Comparison of ENCODE assay signal across 9 cellular contexts in genomic region chr7:1158203-1159126, GRCh38. TPM values are rescaled to one million over a fixed set of nuclear protein-coding genes. Genes with fewer than 3 reads are reported as not detected.
DNase-seq lines count a peak whose midpoint lies in the region; ATAC-seq and TF ChIP-seq lines count a peak whose summit lies in the region.
"Had no signal": no experiment of that assay in that cellular context is flagged by ENCODE, and none has a peak within 500 bp of the region (broad histone marks: within the 10 kb centered on the region; RNA-seq: fewer than 3 reads in every experiment).

No MANE protein-coding gene starts in this region.

- POLR2A ChIA-PET in AG04449 (lab: Yijun Ruan, JAX): interaction anchor here (0.8 kb wide), 1 partner anchor 18 kb away, joined by 3 read pairs; no protein-coding TSS in a partner anchor

- H3K36me3 ChIP-seq in Karpas-422 (ENCODE audit: insufficient read depth, low read length) (peaks cover 6% of the 10 kb centered on the region; the same call in 1 of the 2 replicates), muscle layer of duodenum (ENCODE audit: control insufficient read depth in 1 of 2, insufficient read depth in 2 of 2, low read length in 2 of 2) (peaks cover 20 to 52% of the 10 kb centered on the region in 2 donors)

- H3K4me3 ChIP-seq in AG04449 (ENCODE audit: low read depth, low read length): peak overlapping the region; percentile 72
- H3K4me3 ChIP-seq in Karpas-422 (ENCODE audit: low read length): peak overlapping the region; percentile 96
- peak overlapping the region; percentile 84 to 92 for H3K4me3 ChIP-seq in muscle layer of duodenum (ENCODE audit: low read depth in 1 of 2, low read length in 2 of 2)

- H3K36me3 Mint-ChIP-seq in central memory CD8-positive, alpha-beta T cell (ENCODE audit: insufficient read depth): peaks cover 38% of the 10 kb centered on the region

- no peaks in the 10 kb centered on the region for H3K9me2 ChIP-seq in Karpas-422 (replicated peaks; ENCODE audit: insufficient read depth, low read length)

- TF ChIP-seq CTCF in AG04449 (IDR thresholded peaks at IDR 0.05; ENCODE audit: insufficient read depth, low read length, missing control alignments): no peak

- CTCF ChIA-PET in AG04449 (lab: Yijun Ruan, JAX): interaction anchor here (0.8 to 3.3 kb wide), 8 partner anchors 13 to 165 kb away, joined by 3 to 21 read pairs (median 6); partner anchors contain the start of gene GPER1

- peaks cover 44% of the 10 kb centered on the region for H3K79me2 ChIP-seq in Karpas-422 (ENCODE audit: low read length)

- H3K9me3 Mint-ChIP-seq in central memory CD8-positive, alpha-beta T cell: no peaks in the 10 kb centered on the region

- DNase-seq in AG04449 (ENCODE audit: low read depth, low spot score) (no peak), Karpas-422 (no peak), NCI-H510A treated with DMSO at 0.1 percent for 48 hours (lab: John Stamatoyannopoulos, UW) (no peak), left colon (no peak), RKO (ENCODE audit: low spot score) (no peak)
- no peak for DNase-seq in central memory CD8-positive, alpha-beta T cell (ENCODE audit: low spot score in 2 of 2)
- DNase-seq: SHP77 had no signal

- peak overlapping the region; percentile 76 for H3K4me2 ChIP-seq in Karpas-422 (ENCODE audit: low read depth, low read length, poor library complexity, severe bottlenecking)

- peaks cover 24% of the 10 kb centered on the region for H3K4me1 Mint-ChIP-seq in central memory CD8-positive, alpha-beta T cell

- H3K27ac Mint-ChIP-seq in central memory CD8-positive, alpha-beta T cell (ENCODE audit: low read depth): peak overlapping the region; percentile 73

- H3K9me3 ChIP-seq in Karpas-422 (ENCODE audit: low read length) (no peaks in the 10 kb centered on the region), muscle layer of duodenum (ENCODE audit: control insufficient read depth in 1 of 2, low read length in 2 of 2) (no peaks in the 10 kb centered on the region)

- H3K4me1 ChIP-seq in Karpas-422 (ENCODE audit: low read length) (peaks cover 24% of the 10 kb centered on the region), muscle layer of duodenum (ENCODE audit: control insufficient read depth in 1 of 2, insufficient read depth in 2 of 2, low read length in 2 of 2) (peaks cover 10 to 22% of the 10 kb centered on the region in 2 donors)

- peaks cover 7% of the 10 kb centered on the region; the same call in 1 of the 2 replicates for H4K20me1 ChIP-seq in Karpas-422 (ENCODE audit: insufficient read depth, low read depth, low read length)

- H2AFZ ChIP-seq in Karpas-422 (ENCODE audit: low read length): no peak overlapping the region

- no peak for ATAC-seq in central memory CD8-positive, alpha-beta T cell (replicated peaks; ENCODE audit: extremely low read depth, poor library complexity, severe bottlenecking)
- no peak for ATAC-seq in GM21390 (IDR thresholded peaks at IDR 0.05; ENCODE audit: unreplicated experiment)
- no peak for ATAC-seq in left colon

- intact Hi-C loops in left colon (cut with DNase I, micrococcal nuclease): no loop called here

- peak overlapping the region; percentile 81 for H3K4me3 Mint-ChIP-seq in central memory CD8-positive, alpha-beta T cell

- no peaks in the 10 kb centered on the region for H3K27me3 ChIP-seq in Karpas-422 (ENCODE audit: low read length)
- no peaks in the 10 kb centered on the region for H3K27me3 ChIP-seq in muscle layer of duodenum (ENCODE audit: low read depth, low read length)

- H3K9ac ChIP-seq in Karpas-422 (ENCODE audit: low read length): peak overlapping the region; percentile 91

- no peaks in the 10 kb centered on the region for H3K27me3 Mint-ChIP-seq in central memory CD8-positive, alpha-beta T cell

- H3K27ac ChIP-seq in Karpas-422 (ENCODE audit: low read length) (no peak overlapping the region), muscle layer of duodenum (ENCODE audit: low read length) (no peak overlapping the region)

RNA-seq across cellular contexts. Expression of gene ZFAND2A, which starts 1.5 kb away (rescaled TPM):
- 5.2 and 11.5 TPM in 2 replicates for total RNA-seq in Karpas-422 (2014; rRNA removed; shearing (Covaris generic); ENCODE audit: low replicate concordance)
- 10 to 100 TPM; 40.7 to 90.0 TPM for total RNA-seq in left colon
